1 cellular context compared by ENCODE assay signal in the genomic region with DNA sequence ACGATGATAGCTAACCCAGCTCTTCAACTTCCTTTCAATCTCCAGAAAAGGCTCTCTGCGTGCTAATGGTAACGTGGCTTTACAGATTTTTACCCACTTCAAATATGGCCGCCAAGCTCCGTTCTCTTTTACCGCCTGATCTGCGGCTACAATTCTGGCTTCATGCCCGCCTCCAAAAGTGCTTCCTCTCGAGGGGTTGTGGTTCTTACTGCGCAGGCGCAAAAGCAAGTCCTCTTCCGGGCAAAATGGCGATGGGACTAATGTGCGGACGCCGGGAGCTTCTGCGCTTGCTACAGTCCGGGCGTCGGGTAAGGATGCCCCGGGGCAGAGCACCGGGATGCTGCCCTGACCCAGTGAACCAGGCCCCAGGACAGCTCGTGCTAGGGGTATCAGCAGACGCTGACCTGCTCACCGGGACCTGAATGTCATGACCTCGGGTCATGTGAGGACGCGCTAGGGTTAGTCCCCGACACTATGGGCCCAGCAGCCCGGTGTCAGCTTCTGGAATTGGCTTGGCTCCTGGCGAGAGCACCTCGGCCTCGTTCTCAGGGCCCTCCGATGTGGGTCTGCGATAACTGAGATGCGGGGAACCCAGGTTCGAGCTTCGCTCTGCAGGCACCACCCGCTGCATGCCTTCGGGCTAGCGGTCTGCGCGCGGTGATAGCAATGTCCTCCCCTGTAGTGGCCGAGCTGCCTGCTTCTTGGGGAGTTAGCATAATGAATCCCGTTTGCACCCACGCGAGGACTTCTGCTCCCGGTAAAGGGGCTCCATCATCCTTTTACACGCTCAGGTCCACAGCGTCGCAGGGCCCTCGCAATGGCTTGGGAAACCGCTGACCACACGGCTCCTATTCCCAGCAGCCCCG.
A peak's percentile ranks its signal among the peaks of the same experiment; 100 is the strongest.
TF ChIP-seq lines count a peak whose summit lies in the region.

A gene (plus strand): TSS at position 232 of the 866 bp plus-strand sequence. CDS start 14 bp downstream, at position 246.

TF ChIP-seq in HCT116, 20 proteins besides CTCF, POLR2A, EP300 and RAD21 (continued from another document):
- TF ChIP-seq, protein P1, sequence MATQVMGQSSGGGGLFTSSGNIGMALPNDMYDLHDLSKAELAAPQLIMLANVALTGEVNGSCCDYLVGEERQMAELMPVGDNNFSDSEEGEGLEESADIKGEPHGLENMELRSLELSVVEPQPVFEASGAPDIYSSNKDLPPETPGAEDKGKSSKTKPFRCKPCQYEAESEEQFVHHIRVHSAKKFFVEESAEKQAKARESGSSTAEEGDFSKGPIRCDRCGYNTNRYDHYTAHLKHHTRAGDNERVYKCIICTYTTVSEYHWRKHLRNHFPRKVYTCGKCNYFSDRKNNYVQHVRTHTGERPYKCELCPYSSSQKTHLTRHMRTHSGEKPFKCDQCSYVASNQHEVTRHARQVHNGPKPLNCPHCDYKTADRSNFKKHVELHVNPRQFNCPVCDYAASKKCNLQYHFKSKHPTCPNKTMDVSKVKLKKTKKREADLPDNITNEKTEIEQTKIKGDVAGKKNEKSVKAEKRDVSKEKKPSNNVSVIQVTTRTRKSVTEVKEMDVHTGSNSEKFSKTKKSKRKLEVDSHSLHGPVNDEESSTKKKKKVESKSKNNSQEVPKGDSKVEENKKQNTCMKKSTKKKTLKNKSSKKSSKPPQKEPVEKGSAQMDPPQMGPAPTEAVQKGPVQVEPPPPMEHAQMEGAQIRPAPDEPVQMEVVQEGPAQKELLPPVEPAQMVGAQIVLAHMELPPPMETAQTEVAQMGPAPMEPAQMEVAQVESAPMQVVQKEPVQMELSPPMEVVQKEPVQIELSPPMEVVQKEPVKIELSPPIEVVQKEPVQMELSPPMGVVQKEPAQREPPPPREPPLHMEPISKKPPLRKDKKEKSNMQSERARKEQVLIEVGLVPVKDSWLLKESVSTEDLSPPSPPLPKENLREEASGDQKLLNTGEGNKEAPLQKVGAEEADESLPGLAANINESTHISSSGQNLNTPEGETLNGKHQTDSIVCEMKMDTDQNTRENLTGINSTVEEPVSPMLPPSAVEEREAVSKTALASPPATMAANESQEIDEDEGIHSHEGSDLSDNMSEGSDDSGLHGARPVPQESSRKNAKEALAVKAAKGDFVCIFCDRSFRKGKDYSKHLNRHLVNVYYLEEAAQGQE (IDR thresholded peaks at IDR 0.05; ENCODE audit: low read depth): no peak
- TF ChIP-seq, protein P2, sequence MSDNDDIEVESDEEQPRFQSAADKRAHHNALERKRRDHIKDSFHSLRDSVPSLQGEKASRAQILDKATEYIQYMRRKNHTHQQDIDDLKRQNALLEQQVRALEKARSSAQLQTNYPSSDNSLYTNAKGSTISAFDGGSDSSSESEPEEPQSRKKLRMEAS (IDR thresholded peaks at IDR 0.05): peak; percentile 85
- TF ChIP-seq TCF7L2 (IDR thresholded peaks at IDR 0.05; ENCODE audit: borderline replicate concordance, extremely low read depth, insufficient read depth, insufficient read length): no peak
- TF ChIP-seq EZH2 (IDR thresholded peaks at IDR 0.05): no peak
- TF ChIP-seq CBX3 (IDR thresholded peaks at IDR 0.05; ENCODE audit: low read depth): no peak
- no peak; the same call in 1 of the 2 replicates for TF ChIP-seq ELF1 (IDR thresholded peaks at IDR 0.05; ENCODE audit: borderline replicate concordance, low read depth)
- TF ChIP-seq FOSL1 (IDR thresholded peaks at IDR 0.05; ENCODE audit: low read depth): no peak
- TF ChIP-seq, protein P3, sequence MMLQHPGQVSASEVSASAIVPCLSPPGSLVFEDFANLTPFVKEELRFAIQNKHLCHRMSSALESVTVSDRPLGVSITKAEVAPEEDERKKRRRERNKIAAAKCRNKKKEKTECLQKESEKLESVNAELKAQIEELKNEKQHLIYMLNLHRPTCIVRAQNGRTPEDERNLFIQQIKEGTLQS (IDR thresholded peaks at IDR 0.05): no peak
- TF ChIP-seq YY1 (IDR thresholded peaks at IDR 0.05; ENCODE audit: extremely low read depth, insufficient replicate concordance, low read depth, low read length): peak; percentile 97
- TF ChIP-seq, protein P4, sequence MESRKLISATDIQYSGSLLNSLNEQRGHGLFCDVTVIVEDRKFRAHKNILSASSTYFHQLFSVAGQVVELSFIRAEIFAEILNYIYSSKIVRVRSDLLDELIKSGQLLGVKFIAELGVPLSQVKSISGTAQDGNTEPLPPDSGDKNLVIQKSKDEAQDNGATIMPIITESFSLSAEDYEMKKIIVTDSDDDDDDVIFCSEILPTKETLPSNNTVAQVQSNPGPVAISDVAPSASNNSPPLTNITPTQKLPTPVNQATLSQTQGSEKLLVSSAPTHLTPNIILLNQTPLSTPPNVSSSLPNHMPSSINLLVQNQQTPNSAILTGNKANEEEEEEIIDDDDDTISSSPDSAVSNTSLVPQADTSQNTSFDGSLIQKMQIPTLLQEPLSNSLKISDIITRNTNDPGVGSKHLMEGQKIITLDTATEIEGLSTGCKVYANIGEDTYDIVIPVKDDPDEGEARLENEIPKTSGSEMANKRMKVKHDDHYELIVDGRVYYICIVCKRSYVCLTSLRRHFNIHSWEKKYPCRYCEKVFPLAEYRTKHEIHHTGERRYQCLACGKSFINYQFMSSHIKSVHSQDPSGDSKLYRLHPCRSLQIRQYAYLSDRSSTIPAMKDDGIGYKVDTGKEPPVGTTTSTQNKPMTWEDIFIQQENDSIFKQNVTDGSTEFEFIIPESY (IDR thresholded peaks at IDR 0.05; ENCODE audit: extremely low read depth, insufficient replicate concordance, low read length): no peak
- no peak for TF ChIP-seq CEBPB (IDR thresholded peaks at IDR 0.05; ENCODE audit: low read depth)
- TF ChIP-seq ZNF274 (IDR thresholded peaks at IDR 0.05; ENCODE audit: low read depth, low read length): no peak
- peak; percentile 77; the same call in 1 of the 2 replicates for TF ChIP-seq SIN3A (IDR thresholded peaks at IDR 0.05; ENCODE audit: low read depth)
- TF ChIP-seq JUND (IDR thresholded peaks at IDR 0.05): no peak
